8 cellular contexts compared by ENCODE assay signal in genomic region chr3:179321585-179322322, GRCh38. TPM values are rescaled to one million over a fixed set of nuclear protein-coding genes. Genes with fewer than 3 reads are reported as not detected.
A peak's percentile ranks its signal among the peaks of the same experiment; 100 is the strongest.
DNase-seq lines count a peak whose midpoint lies in the region; ATAC-seq and TF ChIP-seq lines count a peak whose summit lies in the region.

No MANE protein-coding gene starts in this region.

- H3K27me3 ChIP-seq in SK-N-SH (ENCODE audit: insufficient read depth) (no peaks in the 10 kb centered on the region), endodermal cell (ENCODE audit: control insufficient read depth, insufficient read depth, low read length, poor library complexity, severe bottlenecking) (no peaks in the 10 kb centered on the region)

- H2AFZ ChIP-seq in SK-N-SH (ENCODE audit: low read depth) = peak overlapping the region; percentile 97

- CTCF ChIA-PET in SK-N-SH (lab: Yijun Ruan, JAX) = interaction anchor here (0.8 to 7.8 kb wide), 27 partner anchors 9 to 336 kb away, joined by 3 to 71 read pairs (median 5); no protein-coding TSS in a partner anchor

- H3K4me1 ChIP-seq in SK-N-SH (ENCODE audit: control insufficient read depth in 1 of 2, insufficient read depth in 2 of 2, low read depth in 1 of 2, low read length in 1 of 2) = peaks cover 0 to 6% of the 10 kb centered on the region in 2 experiments; a peak in 2 of 4 replicates
- H3K4me1 ChIP-seq in endodermal cell (ENCODE audit: control insufficient read depth, insufficient read depth, low read length) = no peaks in the 10 kb centered on the region

- H3K9ac ChIP-seq in SK-N-SH (peak overlapping the region; percentile 92; the same call in 1 of the 2 replicates), endodermal cell (ENCODE audit: extremely low read depth, low read length, poor library complexity, severe bottlenecking) (no peak overlapping the region)

- H3K4me3 Mint-ChIP-seq in endodermal cell = peak overlapping the region; percentile 84
- H3K4me3 Mint-ChIP-seq in natural killer cell treated with Interleukin-12 subunit alpha and Interleukin-12 subunit beta and Interleukin-15 and Interleukin-18, amount 100 ng/mL, for 72 hours = peak overlapping the region; percentile 84

- TF ChIP-seq CTCF in SK-N-SH (IDR thresholded peaks at IDR 0.05) (peak; percentile 69), endodermal cell (conservative IDR thresholded peaks at IDR 0.05) (peak; percentile 76)

- H3K79me2 ChIP-seq in SK-N-SH (ENCODE audit: insufficient read depth) = peaks cover 36% of the 10 kb centered on the region

- H3K9me3 ChIP-seq in SK-N-SH (no peaks in the 10 kb centered on the region), endodermal cell (ENCODE audit: control insufficient read depth, low read length) (no peaks in the 10 kb centered on the region)

- H4K20me1 ChIP-seq in SK-N-SH (ENCODE audit: insufficient read depth) = peaks cover 25% of the 10 kb centered on the region

- POLR2A ChIA-PET in SK-N-SH (lab: Yijun Ruan, JAX) = no interaction called here

- peaks cover 17% of the 10 kb centered on the region for H3K4me1 Mint-ChIP-seq in endodermal cell
- peaks cover 26 to 35% of the 10 kb centered on the region in 2 donors for H3K4me1 Mint-ChIP-seq in natural killer cell treated with Interleukin-12 subunit alpha and Interleukin-12 subunit beta and Interleukin-15 and Interleukin-18, amount 100 ng/mL, for 72 hours (ENCODE audit: low read depth in 2 of 2)

- TF ChIP-seq RAD21 in Ishikawa (IDR thresholded peaks at IDR 0.05; ENCODE audit: low read depth) = peak; percentile 63
- TF ChIP-seq RAD21 in SK-N-SH (IDR thresholded peaks at IDR 0.05; ENCODE audit: low read length) = peak; percentile 70

- peaks cover 1% of the 10 kb centered on the region for H3K27me3 Mint-ChIP-seq in endodermal cell (ENCODE audit: insufficient read depth)
- H3K27me3 Mint-ChIP-seq in natural killer cell treated with Interleukin-12 subunit alpha and Interleukin-12 subunit beta and Interleukin-15 and Interleukin-18, amount 100 ng/mL, for 72 hours = peaks cover 0 to 9% of the 10 kb centered on the region in 2 donors

- no peak overlapping the region for H3K27ac Mint-ChIP-seq in endodermal cell
- peak overlapping the region; percentile 71 to 85 for H3K27ac Mint-ChIP-seq in natural killer cell treated with Interleukin-12 subunit alpha and Interleukin-12 subunit beta and Interleukin-15 and Interleukin-18, amount 100 ng/mL, for 72 hours

- H3K36me3 Mint-ChIP-seq in endodermal cell (ENCODE audit: low read depth) = peaks cover 11% of the 10 kb centered on the region
- no peaks in the 10 kb centered on the region for H3K36me3 Mint-ChIP-seq in natural killer cell treated with Interleukin-12 subunit alpha and Interleukin-12 subunit beta and Interleukin-15 and Interleukin-18, amount 100 ng/mL, for 72 hours

- 60% methylated on average over 12 of the region's 12 CpGs for WGBS in SK-N-SH (ENCODE audit: low lambda C conversion rate)
- WGBS in endodermal cell (ENCODE audit: insufficient coverage in 1 of 2, insufficient read length in 1 of 2), 2 experiments = 65 to 67% methylated on average over 11 to 12 of the region's 12 CpGs

- ATAC-seq in natural killer cell treated with Interleukin-12 subunit alpha and Interleukin-12 subunit beta and Interleukin-15 and Interleukin-18, amount 100 ng/mL, for 72 hours = no peak
- no peak for ATAC-seq in HG02885 (IDR thresholded peaks at IDR 0.05; ENCODE audit: poor library complexity, unreplicated experiment)

- DNase-seq in NCI-H2107 treated with DMSO at 0.1 percent for 48 hours (lab: John Stamatoyannopoulos, UW; ENCODE audit: unreplicated experiment) (peak; percentile 75), NCI-H2107 (lab: John Stamatoyannopoulos, UW) (no peak), SK-N-SH (peak; percentile 56), endodermal cell (peak; percentile 68)
- no peak for DNase-seq in natural killer cell treated with Interleukin-12 subunit alpha and Interleukin-12 subunit beta and Interleukin-15 and Interleukin-18, amount 100 ng/mL, for 72 hours (ENCODE audit: low spot score)
- no peak for DNase-seq in stimulated activated CD4-positive, alpha-beta T cell treated with anti-CD3 and anti-CD28 coated beads, Interleukin-2, amount 100 ng/mL, for 48 hours

- peak overlapping the region; percentile 81 to 89; a peak in 3 of 4 replicates for H3K27ac ChIP-seq in SK-N-SH (ENCODE audit: low read depth in 2 of 2, low read length in 1 of 2)
- no peak overlapping the region for H3K27ac ChIP-seq in endodermal cell (ENCODE audit: low read depth, low read length)

- H3K9me2 ChIP-seq in SK-N-SH = no peaks in the 10 kb centered on the region

- H3K9me3 Mint-ChIP-seq in endodermal cell = no peaks in the 10 kb centered on the region
- no peaks in the 10 kb centered on the region for H3K9me3 Mint-ChIP-seq in natural killer cell treated with Interleukin-12 subunit alpha and Interleukin-12 subunit beta and Interleukin-15 and Interleukin-18, amount 100 ng/mL, for 72 hours

- peak overlapping the region; percentile 77 to 97 for H3K4me3 ChIP-seq in SK-N-SH (ENCODE audit: low read depth in 2 of 2, low read length in 1 of 2)
- H3K4me3 ChIP-seq in endodermal cell (ENCODE audit: low read length) = peak overlapping the region; percentile 97

- H3F3A ChIP-seq in SK-N-SH (replicated peaks; ENCODE audit: insufficient read depth) = peaks cover 4% of the 10 kb centered on the region

- TF ChIP-seq EP300 in Ishikawa (IDR thresholded peaks at IDR 0.05; ENCODE audit: borderline replicate concordance) = no peak
- no peak for TF ChIP-seq EP300 in SK-N-SH (IDR thresholded peaks at IDR 0.05; ENCODE audit: borderline replicate concordance in 1 of 2, low read depth in 1 of 2, low read length in 1 of 2)

- H3K4me2 ChIP-seq in SK-N-SH = peak overlapping the region; percentile 70

- no peaks in the 10 kb centered on the region for H3K36me3 ChIP-seq in SK-N-SH (replicated peaks in 1 of 2; ENCODE audit: control insufficient read depth in 1 of 2, insufficient read depth in 2 of 2, low read length in 1 of 2)
- H3K36me3 ChIP-seq in endodermal cell (ENCODE audit: control insufficient read depth, insufficient read depth, low read length) = peaks cover 19% of the 10 kb centered on the region

TF ChIP-seq in Ishikawa, 13 proteins besides CTCF, POLR2A, EP300 and RAD21 (continues in another document):
- TF ChIP-seq TEAD4 (IDR thresholded peaks at IDR 0.05) (no peak), USF1 (IDR thresholded peaks at IDR 0.05) (no peak), ZBTB7A (IDR thresholded peaks at IDR 0.05; ENCODE audit: low read depth) (no peak), CREB1 (IDR thresholded peaks at IDR 0.05; ENCODE audit: low read depth) (no peak), YY1 (IDR thresholded peaks at IDR 0.05; ENCODE audit: low read depth) (no peak), CEBPB (IDR thresholded peaks at IDR 0.05) (no peak), TAF1 (IDR thresholded peaks at IDR 0.05; ENCODE audit: low read depth) (no peak), EGR1 (IDR thresholded peaks at IDR 0.05) (no peak), MAX (IDR thresholded peaks at IDR 0.05) (no peak), NFIC (IDR thresholded peaks at IDR 0.05) (no peak)

TF ChIP-seq in SK-N-SH, 30 proteins besides CTCF, POLR2A, EP300 and RAD21:
- TF ChIP-seq SMC3 (IDR thresholded peaks at IDR 0.05; ENCODE audit: low read depth, low read length) = peak; percentile 23; the same call in 1 of the 2 replicates
- TF ChIP-seq ZBTB33 (IDR thresholded peaks at IDR 0.05; ENCODE audit: borderline replicate concordance, low read depth) = no peak
- no peak for TF ChIP-seq ELF1 (IDR thresholded peaks at IDR 0.05)
TF ChIP-seq in SK-N-SH: peak in this region for 1.

RNA-seq across cellular contexts. Expression of gene ZNF639, which starts 1.1 kb away (rescaled TPM):
- 9.6 and 11.4 TPM in 2 replicates for polyA plus RNA-seq in SK-N-SH (2012; rRNA removed)
- 16.2 and 19.9 TPM in 2 replicates for polyA plus RNA-seq in SK-N-SH (2012; cell fraction: cytosol; rRNA removed)
- 5.1 and 11.4 TPM in 2 replicates for polyA plus RNA-seq in SK-N-SH (2012; cell fraction: nucleus; rRNA removed)
- total RNA-seq in endodermal cell = 10 to 100 TPM; 41.1 to 42.0 TPM
- 43.7 TPM for polyA plus RNA-seq in endodermal cell (2013, experiment 1 of 2)
- polyA plus RNA-seq in endodermal cell (2013, experiment 2 of 2) = 39.5 TPM
- 10 to 100 TPM; 34.2 to 41.7 TPM for total RNA-seq in natural killer cell treated with Interleukin-12 subunit alpha and Interleukin-12 subunit beta and Interleukin-15 and Interleukin-18, amount 100 ng/mL, for 72 hours

RNA-seq across cellular contexts. Expression of gene MFN1, which starts 25.8 kb away (rescaled TPM):
- polyA plus RNA-seq in SK-N-SH (2012; rRNA removed) = 15.7 and 27.2 TPM in 2 replicates
- 25.4 and 32.5 TPM in 2 replicates for polyA plus RNA-seq in SK-N-SH (2012; cell fraction: cytosol; rRNA removed)
- polyA plus RNA-seq in SK-N-SH (2012; cell fraction: nucleus; rRNA removed) = 24.7 and 57.9 TPM in 2 replicates
- total RNA-seq in endodermal cell = 10 to 100 TPM; 42.9 to 45.1 TPM
- polyA plus RNA-seq in endodermal cell (2013, experiment 1 of 2) = 40.9 TPM
- 38.0 TPM for polyA plus RNA-seq in endodermal cell (2013, experiment 2 of 2)
- 10 to 100 TPM; 33.6 to 39.5 TPM for total RNA-seq in natural killer cell treated with Interleukin-12 subunit alpha and Interleukin-12 subunit beta and Interleukin-15 and Interleukin-18, amount 100 ng/mL, for 72 hours

Comparison
In these comparisons a context has a peak if more than half of its experiments do, and no peak if none do; other contexts are left out.
1. DNase-seq: peak in NCI-H2107 treated with DMSO at 0.1 percent for 48 hours (single experiment), SK-N-SH (single experiment) and endodermal cell (single experiment); none in NCI-H2107 (single experiment), natural killer cell treated with Interleukin-12 subunit alpha and Interleukin-12 subunit beta and Interleukin-15 and Interleukin-18, amount 100 ng/mL, for 72 hours (single experiment) and stimulated activated CD4-positive, alpha-beta T cell treated with anti-CD3 and anti-CD28 coated beads, Interleukin-2, amount 100 ng/mL, for 48 hours (0 of 2).